8 cellular contexts compared by ENCODE assay signal in the genomic region with DNA sequence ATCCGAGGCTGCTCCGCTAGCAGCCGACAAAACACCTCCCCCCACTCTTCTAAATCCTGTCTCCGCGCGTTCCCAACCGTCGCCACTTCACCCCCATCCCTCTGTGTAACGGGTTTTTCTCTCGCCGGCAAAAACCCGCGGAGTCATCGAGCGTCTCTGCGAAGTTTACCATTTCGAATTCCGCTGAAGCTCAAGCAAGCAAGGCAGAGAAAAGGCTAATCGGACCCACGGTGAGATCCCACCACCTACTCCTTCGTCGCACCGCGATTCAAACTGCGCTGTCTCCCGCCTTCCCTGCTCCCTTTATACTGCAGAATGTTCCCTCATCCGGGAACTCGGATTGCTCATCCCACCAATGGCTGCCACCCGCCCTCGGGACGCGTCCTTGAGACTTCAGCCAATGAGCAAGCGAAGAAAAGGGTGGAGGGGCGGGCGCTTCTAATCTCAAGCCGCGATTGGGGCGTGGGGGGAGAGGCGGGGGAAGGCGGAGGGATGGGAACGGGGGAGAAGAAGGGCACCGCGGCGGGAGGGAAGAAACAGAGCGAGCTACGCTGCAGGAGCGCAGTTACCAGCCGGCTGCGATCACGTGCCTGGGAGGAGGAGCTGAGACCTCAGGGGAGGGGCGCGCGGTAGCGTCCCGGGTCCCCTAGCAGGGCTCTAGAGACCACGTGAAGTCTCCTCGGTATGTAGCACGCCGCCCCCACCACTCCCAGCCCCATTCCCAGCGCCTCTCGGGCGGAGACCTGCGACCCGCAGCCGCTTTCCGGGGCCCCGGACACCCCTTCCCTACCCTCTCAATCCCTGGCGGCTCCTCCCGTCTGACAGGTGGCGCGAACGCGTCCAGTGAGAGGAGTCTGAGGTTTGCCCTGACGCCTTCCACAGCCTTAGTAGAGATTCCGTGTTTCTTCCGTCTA. TPM values are rescaled to one million over a fixed set of nuclear protein-coding genes. Genes with fewer than 3 reads are reported as not detected.
A peak's percentile ranks its signal among the peaks of the same experiment; 100 is the strongest.
DNase-seq lines count a peak whose midpoint lies in the region; FAIRE-seq and TF ChIP-seq lines count a peak whose summit lies in the region.

H2AZ1 (minus strand) TSS at position 277 of the 914 bp plus-strand sequence; CDS start at position 172, 105 bp downstream.

- peaks cover 40% of the 10 kb centered on the region for H3K79me2 ChIP-seq in MM.1S (ENCODE audit: low read length)
- H3K79me2 ChIP-seq in neural cell (replicated peaks; ENCODE audit: insufficient read depth, low read length), result peaks cover 16% of the 10 kb centered on the region

- H2AFZ ChIP-seq in MM.1S (ENCODE audit: low read length), result peak within 1 kb of the TSS; percentile 79
- peak within 1 kb of the TSS; percentile 81 for H2AFZ ChIP-seq in neural cell (ENCODE audit: low read depth, low read length)

- no peaks in the 10 kb centered on the region for H3K27me3 ChIP-seq in MM.1S (replicated peaks; ENCODE audit: insufficient read depth, low read length)
- H3K27me3 ChIP-seq in neural cell (ENCODE audit: insufficient read depth, low read depth, low read length), result no peaks in the 10 kb centered on the region
- no peaks in the 10 kb centered on the region for H3K27me3 ChIP-seq in stomach

- peak; percentile 95 for FAIRE-seq in G401.6 (lab: Jason Lieb, UNC)

- H3K27ac ChIP-seq in MM.1S (ENCODE audit: low read length) (peak within 1 kb of the TSS; percentile 92), neural cell (ENCODE audit: low read length) (peak within 1 kb of the TSS; percentile 98), stomach (peak within 1 kb of the TSS; percentile 96 to 99 (median 97))

- H3K9ac ChIP-seq in MM.1S (ENCODE audit: low read length) (peak within 1 kb of the TSS; percentile 97), neural cell (ENCODE audit: low read length) (peak within 1 kb of the TSS; percentile 97)

- DNase-seq in HCEC 1CT (peak; percentile 92), MM.1S (peak; percentile 99), SHP77 treated with DMSO at 0.1 percent for 48 hours (lab: John Stamatoyannopoulos, UW) (peak; percentile 89), fibroblast of villous mesenchyme (ENCODE audit: low read depth) (peak; percentile 100), stomach (peak; percentile 99)
- peak; percentile 99 for DNase-seq in activated effector memory CD4-positive, alpha-beta T cell treated with anti-CD3 and anti-CD28 coated beads, Interleukin-2, amount 50 U/mL, for 16 hours

- H3K9me2 ChIP-seq in MM.1S (replicated peaks; ENCODE audit: insufficient read depth, low read length), result no peaks in the 10 kb centered on the region
- no peaks in the 10 kb centered on the region for H3K9me2 ChIP-seq in neural cell (ENCODE audit: insufficient read depth, low read length)

- H3K9me3 ChIP-seq in MM.1S (replicated peaks; ENCODE audit: insufficient read depth, low read length), result no peaks in the 10 kb centered on the region
- no peaks in the 10 kb centered on the region for H3K9me3 ChIP-seq in neural cell (ENCODE audit: low read length)
- no peaks in the 10 kb centered on the region for H3K9me3 ChIP-seq in stomach

- TF ChIP-seq EP300 in neural cell (conservative IDR thresholded peaks at IDR 0.05; ENCODE audit: poor library complexity, severe bottlenecking) (no peak), stomach (IDR thresholded peaks at IDR 0.05) (no peak)

- H3K4me1 ChIP-seq in MM.1S (ENCODE audit: low read length) (peaks cover 22% of the 10 kb centered on the region), stomach (peaks cover 20 to 37% (median 35%) of the 10 kb centered on the region in 4 donors)

- H3F3A ChIP-seq in MM.1S (ENCODE audit: insufficient read depth, low read length) (peaks cover 32% of the 10 kb centered on the region), neural cell (ENCODE audit: insufficient read depth, low read length, poor library complexity, severe bottlenecking) (no peaks in the 10 kb centered on the region)

- TF ChIP-seq CTCF in MM.1S (IDR thresholded peaks at IDR 0.05; ENCODE audit: low read length) (no peak), fibroblast of villous mesenchyme (IDR thresholded peaks at IDR 0.05; ENCODE audit: insufficient read depth, low read depth, low read length) (no peak), neural cell (IDR thresholded peaks at IDR 0.05; ENCODE audit: poor library complexity, severe bottlenecking) (no peak), stomach (IDR thresholded peaks at IDR 0.05) (no peak)

- intact Hi-C loops in stomach (cut with DNase I; ENCODE audit: low total_unique reads), result loop anchor here (10.0 kb wide), 2 partner anchors 55 to 385 kb away; partner anchors contain the start of genes LAMTOR3 and TRMT10A

- peaks cover 3% of the 10 kb centered on the region; the same call in 1 of the 2 replicates for H4K20me1 ChIP-seq in MM.1S (ENCODE audit: insufficient read depth, low read length)
- H4K20me1 ChIP-seq in neural cell (ENCODE audit: insufficient read depth), result no peaks in the 10 kb centered on the region

- peak; percentile 26 for TF ChIP-seq RAD21 in neural cell (conservative IDR thresholded peaks at IDR 0.05)

- H3K4me3 ChIP-seq in MM.1S (ENCODE audit: low read length), result peak within 1 kb of the TSS; percentile 98
- H3K4me3 ChIP-seq in fibroblast of villous mesenchyme (ENCODE audit: low read depth, low read length), result peak within 1 kb of the TSS; percentile 97
- H3K4me3 ChIP-seq in neural cell (ENCODE audit: low read length), result peak within 1 kb of the TSS; percentile 78
- H3K4me3 ChIP-seq in stomach, result peak within 1 kb of the TSS; percentile 73 to 94 (median 80)

- 0 to 1% (median 0%) methylated on average over 58 to 76 of the region's 76 CpGs for WGBS in stomach, 5 donors

- peak in 2 of 4 donors; percentile 89 to 92 for TF ChIP-seq POLR2A in stomach (IDR thresholded peaks at IDR 0.05)

- H3K4me2 ChIP-seq in MM.1S (ENCODE audit: low read depth, low read length) (peak within 1 kb of the TSS; percentile 81), neural cell (ENCODE audit: low read length) (peak within 1 kb of the TSS; percentile 70)

- peaks cover 9% of the 10 kb centered on the region; the same call in 1 of the 2 replicates for H3K36me3 ChIP-seq in MM.1S (replicated peaks; ENCODE audit: insufficient read depth, low read length)
- no peaks in the 10 kb centered on the region for H3K36me3 ChIP-seq in neural cell (ENCODE audit: insufficient read depth, low read length)
- peaks cover 0 to 8% (median 4%) of the 10 kb centered on the region in 4 donors for H3K36me3 ChIP-seq in stomach

TF ChIP-seq in neural cell, 6 proteins besides CTCF, POLR2A, EP300 and RAD21:
- peak; percentile 98 for TF ChIP-seq POLR2AphosphoS5 (IDR thresholded peaks at IDR 0.05)
- peak; percentile 93 for TF ChIP-seq MXI1 (conservative IDR thresholded peaks at IDR 0.05; ENCODE audit: poor library complexity, severe bottlenecking)
- peak; percentile 65 for TF ChIP-seq TAF1 (IDR thresholded peaks at IDR 0.05; ENCODE audit: low read depth)
- peak; percentile 69 for TF ChIP-seq REST (IDR thresholded peaks at IDR 0.05; ENCODE audit: borderline replicate concordance)
- no peak for TF ChIP-seq SMC3 (conservative IDR thresholded peaks at IDR 0.05; ENCODE audit: poor library complexity)
- no peak for TF ChIP-seq EZH2 (IDR thresholded peaks at IDR 0.05; ENCODE audit: borderline replicate concordance, insufficient read depth, low read length, poor library complexity, severe bottlenecking)

RNA-seq across cellular contexts. Expression of gene H2AZ1, which starts in this region (rescaled TPM):
- total RNA-seq in fibroblast of villous mesenchyme, result 255 and 287 TPM in 2 replicates
- 519 and 571 TPM in 2 replicates for polyA plus RNA-seq in neural cell
- 147 and 148 TPM in 2 replicates for polyA minus RNA-seq in neural cell
- total RNA-seq in stomach, result 100 to 1,000 TPM in 3 of 5 donors, 10 to 100 TPM in 2; 51.6 to 351 (median 145) TPM
- polyA plus RNA-seq in stomach, result 100 to 1,000 TPM; 163 to 289 (median 222) TPM

Comparison
In these comparisons a context has a peak if more than half of its experiments do, and no peak if none do; other contexts are left out.
1. Peak in every context shown above with its lines: DNase-seq, H3K4me3 ChIP-seq and H3K27ac ChIP-seq.